Comparison of ENCODE assay signal across 1 cellular context in genomic region chr9:120818595-120818994, GRCh38.
TF ChIP-seq lines count a peak whose summit lies in the region.

No MANE protein-coding gene starts in this region.

TF ChIP-seq in A549, 52 proteins besides CTCF, POLR2A, EP300 and RAD21 (continued from another document):
- TF ChIP-seq CEBPB (IDR thresholded peaks at IDR 0.05) (no peak), CBX2 (IDR thresholded peaks at IDR 0.05; ENCODE audit: borderline replicate concordance, low read depth) (no peak), HDAC2 (IDR thresholded peaks at IDR 0.05) (no peak), ATOH8 (CRISPR knock-in tag; IDR thresholded peaks at IDR 0.05; ENCODE audit: low read depth) (no peak), ESRRA (IDR thresholded peaks at IDR 0.05; ENCODE audit: borderline replicate concordance, low read length) (no peak)
